In genomic region chr7:36661135-36661840, GRCh38 we compare ENCODE assay signal across 10 cellular contexts.
DNase-seq lines count a peak whose midpoint lies in the region; ATAC-seq and TF ChIP-seq lines count a peak whose summit lies in the region.
"Had no signal": no experiment of that assay in that cellular context is flagged by ENCODE, and none has a peak within 500 bp of the region (broad histone marks: within the 10 kb centered on the region; RNA-seq: fewer than 3 reads in every experiment).

No MANE protein-coding gene starts in this region.

- no peak overlapping the region for H2AFZ ChIP-seq in hepatocyte

- no peak overlapping the region for H3K4me3 Mint-ChIP-seq in activated T-cell treated with anti-CD3 and anti-CD28 coated beads, Interleukin-2, amount 50 U/mL, for 24 hours

- no peaks in the 10 kb centered on the region for H3K27me3 ChIP-seq in hepatocyte

- no peaks in the 10 kb centered on the region for H3K27me3 Mint-ChIP-seq in activated T-cell treated with anti-CD3 and anti-CD28 coated beads, Interleukin-2, amount 50 U/mL, for 24 hours

- peaks cover 27% of the 10 kb centered on the region for H3K36me3 Mint-ChIP-seq in activated T-cell treated with anti-CD3 and anti-CD28 coated beads, Interleukin-2, amount 50 U/mL, for 24 hours (ENCODE audit: low read depth)

- H4K20me1 ChIP-seq in hepatocyte (ENCODE audit: insufficient read depth, poor library complexity, severe bottlenecking) = no peaks in the 10 kb centered on the region

- no peak for DNase-seq in activated T-cell treated with anti-CD3 and anti-CD28 coated beads, Interleukin-2, amount 50 U/mL, for 24 hours
- no peak for DNase-seq in activated T-cell treated with anti-CD3 and anti-CD28 coated beads, Interleukin-2, amount 50 U/mL, for 1 hour
- DNase-seq in RWPE1 (ENCODE audit: low spot score) = peak; percentile 42
- peak; percentile 62 for DNase-seq in hepatocyte (ENCODE audit: low spot score)
- no peak for DNase-seq in stimulated activated naive CD8-positive, alpha-beta T cell treated with anti-CD3 and anti-CD28 coated beads, Interleukin-15, Interleukin-2, amounts not matched to agents 100 U/mL and 50 U/mL, for 24 hours
- no peak for DNase-seq in NCI-H774 (lab: John Stamatoyannopoulos, UW)
- DNase-seq: activated CD4-positive, alpha-beta T cell treated with anti-CD3 and anti-CD28 coated beads for 4 hours; AML-193 had no signal

- WGBS in hepatocyte (ENCODE audit: low lambda C conversion rate, missing lambda C conversion rate) = 67% methylated on average over 7 of the region's 7 CpGs

- TF ChIP-seq CTCF in RWPE1 (conservative IDR thresholded peaks at IDR 0.05; ENCODE audit: low read depth) (no peak), hepatocyte (IDR thresholded peaks at IDR 0.05; ENCODE audit: poor library complexity) (no peak)

- H3K4me1 Mint-ChIP-seq in activated T-cell treated with anti-CD3 and anti-CD28 coated beads, Interleukin-2, amount 50 U/mL, for 24 hours (ENCODE audit: low read depth) = peaks cover 43% of the 10 kb centered on the region

- peak; percentile 43 for ATAC-seq in stimulated activated naive CD8-positive, alpha-beta T cell treated with anti-CD3 and anti-CD28 coated beads, Interleukin-15, Interleukin-2, amounts not matched to agents 100 U/mL and 50 U/mL, for 24 hours
- no peak for ATAC-seq in GM21360 (IDR thresholded peaks at IDR 0.05; ENCODE audit: unreplicated experiment)
- ATAC-seq in HG03196 (IDR thresholded peaks at IDR 0.05; ENCODE audit: unreplicated experiment) = no peak

- POLR2A ChIA-PET in RWPE1 (lab: Yijun Ruan, JAX; ENCODE audit: low non-redundant PET) = no interaction called here

- H3K4me2 ChIP-seq in hepatocyte = peak overlapping the region; percentile 28

- H3K4me1 ChIP-seq in hepatocyte (ENCODE audit: insufficient read depth) = peaks cover 14% of the 10 kb centered on the region

- no peaks in the 10 kb centered on the region for H3K9me2 ChIP-seq in hepatocyte (replicated peaks; ENCODE audit: insufficient read depth)

- H3K79me2 ChIP-seq in hepatocyte = no peaks in the 10 kb centered on the region

- no peaks in the 10 kb centered on the region for H3K9me3 ChIP-seq in hepatocyte (ENCODE audit: low read depth)

- CTCF ChIA-PET in RWPE1 (lab: Yijun Ruan, JAX) = no interaction called here

- no peaks in the 10 kb centered on the region for H3K36me3 ChIP-seq in hepatocyte (replicated peaks; ENCODE audit: insufficient read depth, low read depth)

- no peak overlapping the region for H3K4me3 ChIP-seq in hepatocyte

- peak overlapping the region; percentile 42 for H3K27ac Mint-ChIP-seq in activated T-cell treated with anti-CD3 and anti-CD28 coated beads, Interleukin-2, amount 50 U/mL, for 24 hours

- no peaks in the 10 kb centered on the region for H3K9me3 Mint-ChIP-seq in activated T-cell treated with anti-CD3 and anti-CD28 coated beads, Interleukin-2, amount 50 U/mL, for 24 hours

- H3K27ac ChIP-seq in RWPE1 (no peak overlapping the region), hepatocyte (peak overlapping the region; percentile 92)

Comparison
In these comparisons a context has a peak if more than half of its experiments do, and no peak if none do; other contexts are left out.
1. DNase-seq: peak in RWPE1 (single experiment) and hepatocyte (single experiment); none in activated T-cell treated with anti-CD3 and anti-CD28 coated beads, Interleukin-2, amount 50 U/mL, for 24 hours (single experiment), activated T-cell treated with anti-CD3 and anti-CD28 coated beads, Interleukin-2, amount 50 U/mL, for 1 hour (single experiment), stimulated activated naive CD8-positive, alpha-beta T cell treated with anti-CD3 and anti-CD28 coated beads, Interleukin-15, Interleukin-2, amounts not matched to agents 100 U/mL and 50 U/mL, for 24 hours (single experiment) and NCI-H774 (single experiment).